In the genomic region with DNA sequence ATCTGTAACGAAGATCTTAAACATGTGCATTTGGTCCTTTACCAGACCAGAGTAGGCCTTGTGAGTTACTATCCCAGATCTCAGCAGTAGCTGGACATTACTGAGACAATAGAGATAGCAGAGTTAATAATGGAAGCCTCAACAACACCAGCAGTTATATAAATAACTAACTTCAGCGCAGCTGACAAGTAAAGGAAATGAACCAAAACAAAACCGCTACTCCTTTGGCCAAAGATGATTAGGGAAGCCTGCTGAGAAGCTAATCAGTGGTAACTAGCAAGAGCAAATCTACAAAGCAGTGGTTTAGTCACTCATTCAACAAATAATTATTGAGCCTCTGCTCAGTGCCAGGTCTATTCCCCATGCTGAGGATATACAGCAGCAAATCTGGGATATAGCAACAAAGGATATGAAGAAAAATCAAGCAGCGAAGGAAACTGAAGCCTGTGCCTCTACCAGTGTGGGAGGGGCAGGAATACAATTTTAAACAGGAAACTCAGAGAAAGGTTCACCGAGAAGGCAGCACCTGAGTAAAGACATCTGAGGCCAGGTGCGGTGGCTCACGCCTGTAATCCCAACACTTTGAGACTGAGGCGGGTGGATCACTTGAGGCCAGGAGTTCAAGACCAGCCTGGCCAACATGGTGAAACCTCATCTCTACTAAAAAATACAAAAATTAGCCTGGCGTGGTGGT, we compare ENCODE assay signal across 8 cellular contexts.
A peak's percentile ranks its signal among the peaks of the same experiment; 100 is the strongest.
DNase-seq lines count a peak whose midpoint lies in the region; ATAC-seq and TF ChIP-seq lines count a peak whose summit lies in the region.

No MANE protein-coding gene starts in this region.

- no peak for TF ChIP-seq EP300 in upper lobe of left lung (IDR thresholded peaks at IDR 0.05)

- H3K36me3 ChIP-seq in Loucy (ENCODE audit: insufficient read depth, low read length), result no peaks in the 10 kb centered on the region
- H3K36me3 ChIP-seq in upper lobe of left lung, result no peaks in the 10 kb centered on the region

- H3K4me3 Mint-ChIP-seq in activated naive CD4-positive, alpha-beta T cell treated with anti-CD3 and anti-CD28 coated beads, Interleukin-2, amount 10 ng/mL, durations not matched to agents 7 days and 5 days, result peak overlapping the region; percentile 24
- peak overlapping the region; percentile 36 for H3K4me3 Mint-ChIP-seq in central memory CD8-positive, alpha-beta T cell

- no peak for DNase-seq in activated naive CD4-positive, alpha-beta T cell treated with anti-CD3 and anti-CD28 coated beads, Interleukin-2, amount 10 ng/mL, durations not matched to agents 7 days and 5 days
- no peak for DNase-seq in activated naive CD4-positive, alpha-beta T cell treated with anti-CD3 and anti-CD28 coated beads, Interleukin-2, amount 50 U/mL, for 16 hours
- no peak for DNase-seq in central memory CD8-positive, alpha-beta T cell (ENCODE audit: low spot score in 2 of 2)
- DNase-seq in upper lobe of left lung (no peak), ecto neural progenitor cell (ENCODE audit: low spot score) (no peak), HK-2 (ENCODE audit: unreplicated experiment) (no peak), NCI-H1105 (lab: John Stamatoyannopoulos, UW) (no peak)

- H3K4me3 ChIP-seq in Loucy (ENCODE audit: low read length, poor library complexity, severe bottlenecking) (no peak overlapping the region), upper lobe of left lung (no peak overlapping the region)

- ATAC-seq in central memory CD8-positive, alpha-beta T cell (replicated peaks; ENCODE audit: extremely low read depth, poor library complexity, severe bottlenecking), result no peak
- ATAC-seq in upper lobe of left lung (ENCODE audit: low FRiP score in 2 of 2), result no peak

- WGBS in upper lobe of left lung, 2 donors, result 62 to 65% methylated on average over 9 of the region's 9 CpGs

- H3K79me2 ChIP-seq in Loucy (ENCODE audit: insufficient read depth, low read length), result peaks cover 73% of the 10 kb centered on the region

- H3K27me3 Mint-ChIP-seq in activated naive CD4-positive, alpha-beta T cell treated with anti-CD3 and anti-CD28 coated beads, Interleukin-2, amount 10 ng/mL, durations not matched to agents 7 days and 5 days, result no peaks in the 10 kb centered on the region
- H3K27me3 Mint-ChIP-seq in central memory CD8-positive, alpha-beta T cell, result no peaks in the 10 kb centered on the region

- H3K9ac ChIP-seq in Loucy (ENCODE audit: low read depth, low read length, poor library complexity, severe bottlenecking), result no peak overlapping the region

- H3K9me2 ChIP-seq in Loucy (replicated peaks; ENCODE audit: low read depth, low read length), result no peaks in the 10 kb centered on the region

- peak overlapping the region; percentile 42 for H3K4me2 ChIP-seq in Loucy (ENCODE audit: low read depth, low read length, poor library complexity, severe bottlenecking)

- peaks cover 11% of the 10 kb centered on the region for H4K20me1 ChIP-seq in Loucy (ENCODE audit: insufficient read depth, low read length, poor library complexity, severe bottlenecking)

- no peaks in the 10 kb centered on the region for H3K9me3 Mint-ChIP-seq in activated naive CD4-positive, alpha-beta T cell treated with anti-CD3 and anti-CD28 coated beads, Interleukin-2, amount 10 ng/mL, durations not matched to agents 7 days and 5 days
- no peaks in the 10 kb centered on the region for H3K9me3 Mint-ChIP-seq in central memory CD8-positive, alpha-beta T cell

- CTCF ChIA-PET in activated naive CD4-positive, alpha-beta T cell treated with anti-CD3 and anti-CD28 coated beads, Interleukin-2, amount 10 ng/mL, durations not matched to agents 7 days and 5 days (lab: Charles Lee), result interaction anchor here (0.9 to 7.6 kb wide), 3 partner anchors 9 to 60 kb away, joined by 3 to 46 read pairs (median 3); no protein-coding TSS in a partner anchor

- H3K36me3 Mint-ChIP-seq in activated naive CD4-positive, alpha-beta T cell treated with anti-CD3 and anti-CD28 coated beads, Interleukin-2, amount 10 ng/mL, durations not matched to agents 7 days and 5 days, result peaks cover 20% of the 10 kb centered on the region
- H3K36me3 Mint-ChIP-seq in central memory CD8-positive, alpha-beta T cell (ENCODE audit: insufficient read depth), result peaks cover 4% of the 10 kb centered on the region

- no peak overlapping the region for H2AFZ ChIP-seq in Loucy (ENCODE audit: low read length)

- H3K4me1 ChIP-seq in Loucy (ENCODE audit: insufficient read depth, low read length, poor library complexity, severe bottlenecking) (peaks cover 73% of the 10 kb centered on the region), upper lobe of left lung (peaks cover 9 to 44% (median 15%) of the 10 kb centered on the region in 4 donors)

- peaks cover 74% of the 10 kb centered on the region for H3K4me1 Mint-ChIP-seq in activated naive CD4-positive, alpha-beta T cell treated with anti-CD3 and anti-CD28 coated beads, Interleukin-2, amount 10 ng/mL, durations not matched to agents 7 days and 5 days
- H3K4me1 Mint-ChIP-seq in central memory CD8-positive, alpha-beta T cell, result peaks cover 48% of the 10 kb centered on the region

- H3K27me3 ChIP-seq in Loucy (ENCODE audit: insufficient read depth, low read length, poor library complexity, severe bottlenecking) (no peaks in the 10 kb centered on the region), upper lobe of left lung (no peaks in the 10 kb centered on the region)

- TF ChIP-seq CTCF in Loucy (conservative IDR thresholded peaks at IDR 0.05; ENCODE audit: low read length) (no peak), upper lobe of left lung (IDR thresholded peaks at IDR 0.05) (no peak)

- peaks cover 14% of the 10 kb centered on the region for H3F3A ChIP-seq in Loucy (ENCODE audit: low read depth)

- H3K27ac Mint-ChIP-seq in activated naive CD4-positive, alpha-beta T cell treated with anti-CD3 and anti-CD28 coated beads, Interleukin-2, amount 10 ng/mL, durations not matched to agents 7 days and 5 days, result peak overlapping the region; percentile 91
- peak overlapping the region; percentile 57 for H3K27ac Mint-ChIP-seq in central memory CD8-positive, alpha-beta T cell (ENCODE audit: low read depth)

- no peak for TF ChIP-seq POLR2A in upper lobe of left lung (IDR thresholded peaks at IDR 0.05)

- peak overlapping the region in 3 of 4 donors; percentile 19 to 58 (median 49) for H3K27ac ChIP-seq in upper lobe of left lung

- H3K9me3 ChIP-seq in Loucy (ENCODE audit: insufficient read depth, low read depth, low read length), result no peaks in the 10 kb centered on the region
- H3K9me3 ChIP-seq in upper lobe of left lung, result no peaks in the 10 kb centered on the region
